In the genomic region with DNA sequence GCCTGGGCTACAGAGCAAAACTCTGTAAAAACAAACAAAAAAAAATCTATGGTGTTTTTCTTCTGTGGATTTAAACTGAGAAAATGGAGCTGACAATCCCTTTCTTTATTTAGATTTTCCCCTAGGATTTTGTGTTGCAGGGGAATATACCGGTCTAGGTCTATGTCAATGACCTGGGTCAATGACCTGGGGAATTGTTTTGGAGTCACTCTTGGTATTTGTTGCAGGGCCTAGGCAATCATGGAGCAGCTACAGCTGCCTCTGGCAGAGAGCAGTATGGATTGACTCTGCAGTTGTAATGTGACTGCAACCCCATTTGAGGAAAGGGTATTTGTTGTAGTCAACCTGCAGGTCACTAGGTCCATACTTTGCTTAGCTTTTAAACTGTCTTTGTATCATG, we compare ENCODE assay signal across 11 cellular contexts.
DNase-seq lines count a peak whose midpoint lies in the region; ATAC-seq and TF ChIP-seq lines count a peak whose summit lies in the region.
"Had no signal": no experiment of that assay in that cellular context is flagged by ENCODE, and none has a peak within 500 bp of the region (broad histone marks: within the 10 kb centered on the region; RNA-seq: fewer than 3 reads in every experiment).

No MANE protein-coding gene starts in this region.

- peaks cover 3% of the 10 kb centered on the region for H3K27me3 Mint-ChIP-seq in nephron (ENCODE audit: low read depth)

- no peaks in the 10 kb centered on the region for H3K36me3 Mint-ChIP-seq in nephron (ENCODE audit: low read depth)

- no peak for ATAC-seq in GM21528 (IDR thresholded peaks at IDR 0.05; ENCODE audit: low FRiP score, unreplicated experiment)

- DNase-seq in HuH-7 (ENCODE audit: low spot score) = peak; percentile 25
- peak; percentile 15 for DNase-seq in NCI-H69 (lab: John Stamatoyannopoulos, UW)
- DNase-seq in inferior parietal cortex (ENCODE audit: extremely low spot score) = peak; percentile 2
- DNase-seq in EL = no peak
- no peak for DNase-seq in C1 segment of cervical spinal cord (lab: John Stamatoyannopoulos, UW)
- no peak for DNase-seq in NCI-H2107 (lab: John Stamatoyannopoulos, UW)
- DNase-seq: ACHN; CD4-positive, alpha-beta T cell; DMS79 had no signal

- no peak for TF ChIP-seq CTCF in nephron (IDR thresholded peaks at IDR 0.05; ENCODE audit: unreplicated experiment in 3 of 3)

- H3K4me3 Mint-ChIP-seq in nephron = no peak overlapping the region
- H3K4me3 Mint-ChIP-seq: CD4-positive, alpha-beta T cell had no signal

- H3K27ac Mint-ChIP-seq in nephron = peak overlapping the region in 2 of 3 experiments; percentile 60 to 77
- H3K27ac Mint-ChIP-seq: CD4-positive, alpha-beta T cell had no signal

- peaks cover 9% of the 10 kb centered on the region for H3K4me1 Mint-ChIP-seq in nephron

- H3K9me3 Mint-ChIP-seq in nephron = peaks cover 17% of the 10 kb centered on the region
- H3K9me3 Mint-ChIP-seq: CD4-positive, alpha-beta T cell had no signal

Comparison
In these comparisons a context has a peak if more than half of its experiments do, and no peak if none do; other contexts are left out.
1. DNase-seq: peak in HuH-7 (single experiment), NCI-H69 (single experiment) and inferior parietal cortex (single experiment); none in EL (single experiment), C1 segment of cervical spinal cord (0 of 14) and NCI-H2107 (single experiment).